1 cellular context compared by ENCODE assay signal in the genomic region with DNA sequence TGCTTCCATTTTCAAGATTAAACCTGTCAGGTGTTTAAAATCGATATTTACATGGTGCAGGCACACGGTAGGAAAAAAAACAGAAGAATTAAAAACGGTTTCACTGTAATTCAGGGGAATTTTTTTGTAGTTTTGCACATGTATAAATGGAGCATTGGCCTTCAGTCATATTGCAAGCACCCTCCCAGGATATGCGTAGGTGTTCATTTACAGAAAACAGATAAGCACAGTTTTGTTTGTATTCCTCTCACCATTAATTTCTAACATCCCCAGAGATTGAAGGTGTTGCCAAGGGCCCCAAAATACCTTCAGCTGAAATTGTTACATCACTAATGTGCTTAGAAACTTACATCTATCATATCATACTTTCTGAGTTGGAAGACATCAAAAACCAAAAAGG.
A peak's percentile ranks its signal among the peaks of the same experiment; 100 is the strongest.
TF ChIP-seq lines count a peak whose summit lies in the region.

No MANE protein-coding gene starts in this region.

TF ChIP-seq in GM12878, 131 proteins besides CTCF, POLR2A, EP300 and RAD21 (continued from another document):
- TF ChIP-seq, protein P1, sequence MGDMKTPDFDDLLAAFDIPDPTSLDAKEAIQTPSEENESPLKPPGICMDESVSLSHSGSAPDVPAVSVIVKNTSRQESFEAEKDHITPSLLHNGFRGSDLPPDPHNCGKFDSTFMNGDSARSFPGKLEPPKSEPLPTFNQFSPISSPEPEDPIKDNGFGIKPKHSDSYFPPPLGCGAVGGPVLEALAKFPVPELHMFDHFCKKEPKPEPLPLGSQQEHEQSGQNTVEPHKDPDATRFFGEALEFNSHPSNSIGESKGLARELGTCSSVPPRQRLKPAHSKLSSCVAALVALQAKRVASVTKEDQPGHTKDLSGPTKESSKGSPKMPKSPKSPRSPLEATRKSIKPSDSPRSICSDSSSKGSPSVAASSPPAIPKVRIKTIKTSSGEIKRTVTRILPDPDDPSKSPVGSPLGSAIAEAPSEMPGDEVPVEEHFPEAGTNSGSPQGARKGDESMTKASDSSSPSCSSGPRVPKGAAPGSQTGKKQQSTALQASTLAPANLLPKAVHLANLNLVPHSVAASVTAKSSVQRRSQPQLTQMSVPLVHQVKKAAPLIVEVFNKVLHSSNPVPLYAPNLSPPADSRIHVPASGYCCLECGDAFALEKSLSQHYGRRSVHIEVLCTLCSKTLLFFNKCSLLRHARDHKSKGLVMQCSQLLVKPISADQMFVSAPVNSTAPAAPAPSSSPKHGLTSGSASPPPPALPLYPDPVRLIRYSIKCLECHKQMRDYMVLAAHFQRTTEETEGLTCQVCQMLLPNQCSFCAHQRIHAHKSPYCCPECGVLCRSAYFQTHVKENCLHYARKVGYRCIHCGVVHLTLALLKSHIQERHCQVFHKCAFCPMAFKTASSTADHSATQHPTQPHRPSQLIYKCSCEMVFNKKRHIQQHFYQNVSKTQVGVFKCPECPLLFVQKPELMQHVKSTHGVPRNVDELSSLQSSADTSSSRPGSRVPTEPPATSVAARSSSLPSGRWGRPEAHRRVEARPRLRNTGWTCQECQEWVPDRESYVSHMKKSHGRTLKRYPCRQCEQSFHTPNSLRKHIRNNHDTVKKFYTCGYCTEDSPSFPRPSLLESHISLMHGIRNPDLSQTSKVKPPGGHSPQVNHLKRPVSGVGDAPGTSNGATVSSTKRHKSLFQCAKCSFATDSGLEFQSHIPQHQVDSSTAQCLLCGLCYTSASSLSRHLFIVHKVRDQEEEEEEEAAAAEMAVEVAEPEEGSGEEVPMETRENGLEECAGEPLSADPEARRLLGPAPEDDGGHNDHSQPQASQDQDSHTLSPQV (IDR thresholded peaks at IDR 0.05), result no peak
- no peak for TF ChIP-seq STAT1 (conservative IDR thresholded peaks at IDR 0.05)
- TF ChIP-seq NFYA (IDR thresholded peaks at IDR 0.05; ENCODE audit: borderline replicate concordance, low read depth, low read length), result no peak
- no peak for TF ChIP-seq GATAD2B (conservative IDR thresholded peaks at IDR 0.05; ENCODE audit: low read depth)
- TF ChIP-seq BHLHE40 (IDR thresholded peaks at IDR 0.05; ENCODE audit: borderline replicate concordance in 1 of 2, low read depth in 2 of 2, low read length in 1 of 2), result peak in 1 of 2 experiments; percentile 18; a peak in 1 of 4 replicates
- TF ChIP-seq STAT3 (IDR thresholded peaks at IDR 0.05; ENCODE audit: low read depth, low read length), result no peak
- TF ChIP-seq NFXL1 (IDR thresholded peaks at IDR 0.05; ENCODE audit: borderline replicate concordance), result no peak
